29 cellular contexts compared by ENCODE assay signal in the genomic region with DNA sequence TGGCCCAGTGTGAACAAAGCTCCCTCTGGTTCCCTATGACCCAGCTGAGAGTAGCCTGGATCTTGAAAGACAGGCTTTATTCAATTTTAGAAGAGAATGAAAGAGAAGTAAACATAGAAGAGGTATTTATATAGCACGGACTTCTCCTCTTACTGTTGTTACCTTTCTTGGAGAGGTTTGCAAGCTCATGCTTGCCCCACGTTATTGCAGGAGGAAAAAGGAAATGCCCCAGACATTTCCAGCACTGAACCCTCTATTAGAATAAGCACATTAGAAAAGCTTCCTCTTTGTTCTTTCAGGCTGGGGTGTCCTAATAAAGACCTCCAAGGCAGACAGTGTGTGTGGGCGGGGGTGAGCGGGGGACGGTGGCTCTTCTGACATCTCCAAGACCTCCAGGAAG.
"Had no signal": no experiment of that assay in that cellular context is flagged by ENCODE, and none has a peak within 500 bp of the region (broad histone marks: within the 10 kb centered on the region; RNA-seq: fewer than 3 reads in every experiment).

No MANE protein-coding gene starts in this region.

- H3K27ac Mint-ChIP-seq: activated B cell treated with CpG ODN at 0.5 μM for 24 hours; activated CD4-positive, alpha-beta T cell treated with anti-CD3 and anti-CD28 coated beads, Interleukin-2, amount 10 ng/mL, durations not matched to agents 24 days and 14 days; activated naive CD4-positive, alpha-beta T cell treated with anti-CD3 and anti-CD28 coated beads, Interleukin-2, amount 10 ng/mL, durations not matched to agents 7 days and 5 days; activated naive CD8-positive, alpha-beta T cell treated with anti-CD3 and anti-CD28 coated beads, Interleukin-2, amount 10 ng/mL, durations not matched to agents 7 days and 5 days; activated T-helper 2 cell treated with anti-CD3 and anti-CD28 coated beads, Interferon-gamma antibody, Interleukin-2, Interleukin-4, amounts not matched to agents 10 μg/mL and 5 μg/mL and 100 μg/mL, durations not matched to agents 14 hours and 24 hours and 36 hours; T-cell had no signal

- H3K36me3 Mint-ChIP-seq: activated naive CD4-positive, alpha-beta T cell treated with anti-CD3 and anti-CD28 coated beads, Interleukin-2, amount 10 ng/mL, durations not matched to agents 7 days and 5 days; activated naive CD8-positive, alpha-beta T cell treated with anti-CD3 and anti-CD28 coated beads, Interleukin-2, amount 10 ng/mL, durations not matched to agents 7 days and 5 days; T-cell had no signal

- H3K4me3 ChIP-seq: adrenal gland had no signal

- H3K27ac ChIP-seq: adrenal gland had no signal

- H3K4me1 ChIP-seq: adrenal gland had no signal

- H3K27me3 Mint-ChIP-seq: activated CD4-positive, alpha-beta T cell treated with anti-CD3 and anti-CD28 coated beads, Interleukin-2, amount 10 ng/mL, durations not matched to agents 24 days and 14 days; activated naive CD4-positive, alpha-beta T cell treated with anti-CD3 and anti-CD28 coated beads, Interleukin-2, amount 10 ng/mL, durations not matched to agents 7 days and 5 days had no signal

- H3K9me3 ChIP-seq: adrenal gland had no signal

- H3K4me3 Mint-ChIP-seq: activated B cell treated with CpG ODN at 0.5 μM for 24 hours; activated CD4-positive, alpha-beta T cell treated with anti-CD3 and anti-CD28 coated beads, Interleukin-2, amount 10 ng/mL, durations not matched to agents 24 days and 14 days; activated naive CD4-positive, alpha-beta T cell treated with anti-CD3 and anti-CD28 coated beads, Interleukin-2, amount 10 ng/mL, durations not matched to agents 7 days and 5 days; activated naive CD8-positive, alpha-beta T cell treated with anti-CD3 and anti-CD28 coated beads, Interleukin-2, amount 10 ng/mL, durations not matched to agents 7 days and 5 days; T-cell had no signal

- H3K36me3 ChIP-seq: adrenal gland had no signal

- H3K4me1 Mint-ChIP-seq: activated B cell treated with CpG ODN at 0.5 μM for 24 hours; activated CD4-positive, alpha-beta T cell treated with anti-CD3 and anti-CD28 coated beads, Interleukin-2, amount 10 ng/mL, durations not matched to agents 24 days and 14 days; activated naive CD4-positive, alpha-beta T cell treated with anti-CD3 and anti-CD28 coated beads, Interleukin-2, amount 10 ng/mL, durations not matched to agents 7 days and 5 days; activated naive CD8-positive, alpha-beta T cell treated with anti-CD3 and anti-CD28 coated beads, Interleukin-2, amount 10 ng/mL, durations not matched to agents 7 days and 5 days; T-cell had no signal

- DNase-seq: activated B cell treated with CpG ODN at 0.5 μM for 24 hours; activated CD4-positive, alpha-beta T cell treated with anti-CD3 and anti-CD28 coated beads for 1 hour; activated CD4-positive, alpha-beta T cell treated with anti-CD3 and anti-CD28 coated beads, Interleukin-2, amount 10 ng/mL, durations not matched to agents 24 days and 14 days; activated CD4-positive, alpha-beta T cell treated with anti-CD3 and anti-CD28 coated beads, Interleukin-2, amount 50 U/mL, for 48 hours; activated CD8-positive, alpha-beta memory T cell treated with anti-CD3 and anti-CD28 coated beads for 24 hours; activated gamma-delta T cell treated with Interleukin-2 at 50 U/mL for 16 hours; activated naive CD4-positive, alpha-beta T cell treated with anti-CD3 and anti-CD28 coated beads, Interleukin-2, amount 10 ng/mL, durations not matched to agents 7 days and 5 days; activated naive CD8-positive, alpha-beta T cell treated with anti-CD3 and anti-CD28 coated beads, Interleukin-2, amount 10 ng/mL, durations not matched to agents 7 days and 5 days; activated T-cell treated with anti-CD3 and anti-CD28 coated beads for 4 hours; activated T-cell treated with anti-CD3 and anti-CD28 coated beads, Interleukin-2, amount 50 U/mL, for 48 hours; adrenal gland; anterior cingulate cortex; caudate nucleus; KBM-7; NCI-H1092; NCI-H1417; NCI-H1694; NCI-H2029; NCI-H2107; NCI-H2171 treated with DMSO at 0.1 percent for 48 hours; NCI-H226; NCI-H510A; NCI-H526 treated with DMSO at 0.1 percent for 48 hours; NCI-H82; Right ventricle myocardium superior; T-cell; T-helper 2 cell; T1000 had no signal
